In genomic region chr6:17268114-17268513, GRCh38 we compare ENCODE assay signal across 19 cellular contexts. TPM values are rescaled to one million over a fixed set of nuclear protein-coding genes. Genes with fewer than 3 reads are reported as not detected.
"Had no signal": no experiment of that assay in that cellular context is flagged by ENCODE, and none has a peak within 500 bp of the region (broad histone marks: within the 10 kb centered on the region; RNA-seq: fewer than 3 reads in every experiment).

No MANE protein-coding gene starts in this region.

- H3K36me3 Mint-ChIP-seq: naive thymus-derived CD4-positive, alpha-beta T cell; stimulated activated effector memory CD8-positive, alpha-beta T cell treated with anti-CD3 and anti-CD28 coated beads, Interleukin-12 subunit alpha, Interleukin-12 subunit beta, amount 100 ng/mL, for 72 hours had no signal

- H3K27ac ChIP-seq: body of pancreas, neutrophil, thyroid gland, VCaP had no signal

- DNase-seq: activated CD4-positive, alpha-beta T cell treated with anti-CD3 and anti-CD28 coated beads for 36 hours; activated CD8-positive, alpha-beta memory T cell treated with anti-CD3 and anti-CD28 coated beads, Interleukin-2, amount 50 U/mL, for 4 hours; activated CD8-positive, alpha-beta T cell treated with anti-CD3 and anti-CD28 coated beads for 36 hours; activated naive CD4-positive, alpha-beta T cell treated with Interleukin-2 at 50 U/mL for 16 hours; activated naive CD8-positive, alpha-beta T cell treated with anti-CD3 and anti-CD28 coated beads, Interleukin-2, amount 50 U/mL, for 24 hours; body of pancreas; foreskin fibroblast; head of caudate nucleus; left colon; naive thymus-derived CD4-positive, alpha-beta T cell; posterior cingulate gyrus; right cardiac atrium; T1000; thyroid gland; uterus had no signal

- H3K27me3 ChIP-seq: body of pancreas, thyroid gland, uterus had no signal

- H3K9me3 Mint-ChIP-seq: activated CD8-positive, alpha-beta T cell treated with anti-CD3 and anti-CD28 coated beads for 36 hours; stimulated activated effector memory CD8-positive, alpha-beta T cell treated with anti-CD3 and anti-CD28 coated beads, Interleukin-12 subunit alpha, Interleukin-12 subunit beta, amount 100 ng/mL, for 72 hours had no signal

- H3K27ac Mint-ChIP-seq: activated CD4-positive, alpha-beta T cell treated with anti-CD3 and anti-CD28 coated beads for 36 hours; activated CD8-positive, alpha-beta T cell treated with anti-CD3 and anti-CD28 coated beads for 36 hours; activated naive CD8-positive, alpha-beta T cell treated with anti-CD3 and anti-CD28 coated beads, Interleukin-2, amount 50 U/mL, for 24 hours; naive thymus-derived CD4-positive, alpha-beta T cell; stimulated activated effector memory CD8-positive, alpha-beta T cell treated with anti-CD3 and anti-CD28 coated beads, Interleukin-12 subunit alpha, Interleukin-12 subunit beta, amount 100 ng/mL, for 72 hours had no signal

- H3K4me1 Mint-ChIP-seq: activated CD4-positive, alpha-beta T cell treated with anti-CD3 and anti-CD28 coated beads for 36 hours; activated naive CD8-positive, alpha-beta T cell treated with anti-CD3 and anti-CD28 coated beads, Interleukin-2, amount 50 U/mL, for 24 hours; naive thymus-derived CD4-positive, alpha-beta T cell; stimulated activated effector memory CD8-positive, alpha-beta T cell treated with anti-CD3 and anti-CD28 coated beads, Interleukin-12 subunit alpha, Interleukin-12 subunit beta, amount 100 ng/mL, for 72 hours had no signal

- H3K9me3 ChIP-seq: body of pancreas, neutrophil, thyroid gland, uterus had no signal

- ATAC-seq: activated CD4-positive, alpha-beta T cell treated with anti-CD3 and anti-CD28 coated beads for 36 hours; activated CD8-positive, alpha-beta T cell treated with anti-CD3 and anti-CD28 coated beads for 36 hours; activated naive CD8-positive, alpha-beta T cell treated with anti-CD3 and anti-CD28 coated beads, Interleukin-2, amount 50 U/mL, for 24 hours; body of pancreas; esophagus mucosa; left colon; naive thymus-derived CD4-positive, alpha-beta T cell had no signal

- H3K4me1 ChIP-seq: body of pancreas, thyroid gland, uterus had no signal

- H3K36me3 ChIP-seq: neutrophil, thyroid gland, uterus had no signal

- H3K4me3 ChIP-seq: body of pancreas, thyroid gland, uterus had no signal

- H3K4me3 Mint-ChIP-seq: activated CD4-positive, alpha-beta T cell treated with anti-CD3 and anti-CD28 coated beads for 36 hours; activated CD8-positive, alpha-beta T cell treated with anti-CD3 and anti-CD28 coated beads for 36 hours; activated naive CD8-positive, alpha-beta T cell treated with anti-CD3 and anti-CD28 coated beads, Interleukin-2, amount 50 U/mL, for 24 hours; naive thymus-derived CD4-positive, alpha-beta T cell; stimulated activated effector memory CD8-positive, alpha-beta T cell treated with anti-CD3 and anti-CD28 coated beads, Interleukin-12 subunit alpha, Interleukin-12 subunit beta, amount 100 ng/mL, for 72 hours had no signal

RNA-seq across cellular contexts. Expression of gene RBM24, which starts 13.0 kb away (rescaled TPM):
- total RNA-seq: activated CD4-positive, alpha-beta T cell treated with anti-CD3 and anti-CD28 coated beads for 36 hours; activated CD8-positive, alpha-beta T cell treated with anti-CD3 and anti-CD28 coated beads for 36 hours; naive thymus-derived CD4-positive, alpha-beta T cell had no signal
- polyA plus RNA-seq: naive thymus-derived CD4-positive, alpha-beta T cell had no signal
